11 cellular contexts compared by ENCODE assay signal in genomic region chr2:160940699-160941098, GRCh38.
DNase-seq lines count a peak whose midpoint lies in the region; ATAC-seq and TF ChIP-seq lines count a peak whose summit lies in the region.
"Had no signal": no experiment of that assay in that cellular context is flagged by ENCODE, and none has a peak within 500 bp of the region (broad histone marks: within the 10 kb centered on the region; RNA-seq: fewer than 3 reads in every experiment).

No MANE protein-coding gene starts in this region.

- ATAC-seq in GM19324 (IDR thresholded peaks at IDR 0.05; ENCODE audit: low FRiP score, unreplicated experiment) (peak; percentile 88), HG03095 (IDR thresholded peaks at IDR 0.05; ENCODE audit: unreplicated experiment) (peak; percentile 76), HG03139 (IDR thresholded peaks at IDR 0.05; ENCODE audit: unreplicated experiment) (no peak), omental fat pad (ENCODE audit: low FRiP score) (no peak)

- TF ChIP-seq CTCF in Calu3 (IDR thresholded peaks at IDR 0.05; ENCODE audit: unreplicated experiment) (no peak), epithelial cell of esophagus (IDR thresholded peaks at IDR 0.05; ENCODE audit: insufficient read depth, low read depth, low read length, missing control alignments) (no peak), omental fat pad (IDR thresholded peaks at IDR 0.05) (no peak)

- no peaks in the 10 kb centered on the region for H3K4me1 ChIP-seq in trophoblast cell (ENCODE audit: control insufficient read depth in 1 of 2, insufficient read depth in 2 of 2, low read length in 2 of 2)

- peaks cover 11% of the 10 kb centered on the region for H3K4me1 Mint-ChIP-seq in Calu3 (ENCODE audit: low read depth, unreplicated experiment)

- H4K12ac ChIP-seq in trophoblast cell (ENCODE audit: low read depth, low read length) = no peak overlapping the region

- H3K4me3 ChIP-seq in epithelial cell of esophagus (ENCODE audit: low read length) (no peak overlapping the region), trophoblast cell (ENCODE audit: low read depth, low read length) (no peak overlapping the region)

- CTCF ChIA-PET in Calu3 (lab: Charles Lee) = no interaction called here

- no peak overlapping the region for H3K14ac ChIP-seq in trophoblast cell (ENCODE audit: low read length)

- H3K36me3 Mint-ChIP-seq in Calu3 (ENCODE audit: insufficient read depth, unreplicated experiment) = no peaks in the 10 kb centered on the region
- H3K36me3 Mint-ChIP-seq: mesothelial cell of epicardium had no signal

- H3K27me3 ChIP-seq in trophoblast cell (ENCODE audit: insufficient read depth, low read length) = no peaks in the 10 kb centered on the region

- intact Hi-C loops in Calu3 (cut with micrococcal nuclease; ENCODE audit: unreplicated experiment) = no loop called here

- no CpG with 5 or more reads among the region's 2 CpGs for WGBS in trophoblast cell (ENCODE audit: extremely low coverage, insufficient coverage, insufficient read length)

- no peak overlapping the region for H3K23ac ChIP-seq in trophoblast cell (ENCODE audit: low read length)

- no TSS peak for BruUV-seq in Calu3 (replicated peaks; lab: Mats Ljungman, UMichigan)

- H3K18ac ChIP-seq in trophoblast cell (ENCODE audit: low read length) = no peak overlapping the region

- H3K9me3 Mint-ChIP-seq in Calu3 (ENCODE audit: low read depth, unreplicated experiment) = no peaks in the 10 kb centered on the region

- H2BK5ac ChIP-seq in trophoblast cell (ENCODE audit: low read depth, low read length, poor library complexity) = no peak overlapping the region

- no peak overlapping the region for H2AK5ac ChIP-seq in trophoblast cell (ENCODE audit: low read length)

- H3K9me3 ChIP-seq in trophoblast cell (ENCODE audit: insufficient read depth, low read depth, low read length) = no peaks in the 10 kb centered on the region

- no peak overlapping the region for H2BK12ac ChIP-seq in trophoblast cell (ENCODE audit: low read length)

- no peak overlapping the region for H2AFZ ChIP-seq in trophoblast cell (ENCODE audit: insufficient read depth, low read length, poor library complexity)

- DNase-seq in Calu3 = peak; percentile 10
- peak; percentile 82 for DNase-seq in epithelial cell of esophagus (ENCODE audit: low read depth)
- no peak for DNase-seq in NCI-H1436 (lab: John Stamatoyannopoulos, UW)
- DNase-seq in omental fat pad (ENCODE audit: low spot score) = no peak
- no peak for DNase-seq in trophoblast cell
- DNase-seq: activated effector memory CD4-positive, alpha-beta T cell treated with anti-CD3 and anti-CD28 coated beads, Interleukin-2, amount 50 U/mL, for 16 hours; NCI-H1694 treated with DMSO at 0.1 percent for 48 hours had no signal

- H3K27ac ChIP-seq in trophoblast cell (ENCODE audit: low read depth, low read length) = no peak overlapping the region

- H3K79me1 ChIP-seq in trophoblast cell (ENCODE audit: low read length) = no peaks in the 10 kb centered on the region

- H4K91ac ChIP-seq in trophoblast cell (ENCODE audit: low read depth, low read length) = no peak overlapping the region

- H3K4ac ChIP-seq in trophoblast cell (ENCODE audit: low read depth, low read length) = no peak overlapping the region

- no peaks in the 10 kb centered on the region for H3K79me2 ChIP-seq in trophoblast cell (ENCODE audit: control insufficient read depth, insufficient read depth, low read length, poor library complexity)

- H2BK120ac ChIP-seq in trophoblast cell (ENCODE audit: insufficient read depth, low read length, poor library complexity) = no peak overlapping the region

- H3K27me3 Mint-ChIP-seq in Calu3 (ENCODE audit: unreplicated experiment) = no peaks in the 10 kb centered on the region

- H3K4me2 ChIP-seq in trophoblast cell (ENCODE audit: low read length) = no peak overlapping the region

- H3K9ac ChIP-seq in trophoblast cell (ENCODE audit: low read length) = no peak overlapping the region

- H3K27ac Mint-ChIP-seq in Calu3 (ENCODE audit: unreplicated experiment) = peak overlapping the region; percentile 16
- H3K27ac Mint-ChIP-seq: mesothelial cell of epicardium had no signal

- no peaks in the 10 kb centered on the region for H3K36me3 ChIP-seq in trophoblast cell (ENCODE audit: control insufficient read depth in 1 of 2, insufficient read depth in 2 of 2, low read length in 2 of 2)

- no peak overlapping the region for H4K8ac ChIP-seq in trophoblast cell (ENCODE audit: low read depth, low read length)

- H3K4me3 Mint-ChIP-seq in Calu3 (ENCODE audit: low read depth, unreplicated experiment) = no peak overlapping the region
- H3K4me3 Mint-ChIP-seq: mesothelial cell of epicardium had no signal

Comparison
In these comparisons a context has a peak if more than half of its experiments do, and no peak if none do; other contexts are left out.
1. DNase-seq: peak in Calu3 (single experiment) and epithelial cell of esophagus (single experiment); none in NCI-H1436 (single experiment), omental fat pad (single experiment) and trophoblast cell (0 of 2).
2. ATAC-seq: peak in GM19324 (single experiment) and HG03095 (single experiment); none in HG03139 (single experiment) and omental fat pad (single experiment).